10 cellular contexts compared by ENCODE assay signal in the genomic region with DNA sequence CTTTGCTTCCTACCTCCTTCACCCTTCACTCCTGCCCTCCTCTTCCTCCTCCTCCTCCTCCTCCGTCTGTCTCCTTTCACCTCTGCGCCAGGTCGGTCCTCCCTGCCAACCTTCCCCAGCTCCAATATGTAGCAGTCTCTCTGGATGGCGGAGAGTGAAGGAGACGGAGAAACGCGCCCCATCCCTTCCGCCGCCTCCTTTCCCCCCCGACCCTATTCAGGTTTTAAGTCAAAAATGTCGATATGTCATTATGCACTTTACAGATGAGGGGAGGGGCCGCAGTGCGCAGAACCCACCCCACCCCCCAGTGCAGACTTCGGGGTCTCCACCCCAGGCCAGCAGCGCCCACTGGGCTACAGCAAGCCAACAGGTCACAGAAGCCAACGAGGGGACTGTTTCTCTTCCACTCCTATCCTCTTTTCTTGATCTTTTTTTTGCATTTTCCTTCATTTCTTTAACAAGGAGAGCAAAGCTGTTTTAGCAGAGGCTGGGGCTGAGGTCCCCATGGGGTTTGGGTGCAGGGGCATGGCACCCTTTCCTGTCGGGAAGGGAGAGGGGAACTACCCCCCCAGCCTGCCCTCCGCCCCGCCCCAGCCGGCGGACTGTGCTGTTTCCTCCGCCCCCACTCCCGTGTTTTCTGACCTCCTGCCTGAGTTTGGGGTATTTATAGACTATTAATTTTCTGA. TPM values are rescaled to one million over a fixed set of nuclear protein-coding genes. Genes with fewer than 3 reads are reported as not detected.
DNase-seq lines count a peak whose midpoint lies in the region; ATAC-seq and TF ChIP-seq lines count a peak whose summit lies in the region.
"Had no signal": no experiment of that assay in that cellular context is flagged by ENCODE, and none has a peak within 500 bp of the region (broad histone marks: within the 10 kb centered on the region; RNA-seq: fewer than 3 reads in every experiment).

No MANE protein-coding gene starts in this region.

- H3K36me3 Mint-ChIP-seq in CD8-positive, alpha-beta T cell = peaks cover 27% of the 10 kb centered on the region

- peak overlapping the region; percentile 74; the same call in 1 of the 2 replicates for H3K4me2 ChIP-seq in PC-9

- H3K27me3 Mint-ChIP-seq in CD8-positive, alpha-beta T cell (ENCODE audit: low read depth) = no peaks in the 10 kb centered on the region

- H4K20me1 ChIP-seq in PC-9 (ENCODE audit: insufficient read depth) = peaks cover 14% of the 10 kb centered on the region; the same call in 1 of the 2 replicates

- no peak overlapping the region for H2AFZ ChIP-seq in PC-9

- no peaks in the 10 kb centered on the region for H3K9me3 ChIP-seq in CD8-positive, alpha-beta T cell (ENCODE audit: low read length)
- H3K9me3 ChIP-seq in PC-9 (ENCODE audit: insufficient read depth, low read depth) (no peaks in the 10 kb centered on the region), esophagus muscularis mucosa (no peaks in the 10 kb centered on the region), gastrocnemius medialis (no peaks in the 10 kb centered on the region)
- H3K9me3 ChIP-seq: mucosa of descending colon had no signal

- no TSS peak for BruUV-seq in PC-9 (replicated peaks; lab: Mats Ljungman, UMichigan)

- H3K27me3 ChIP-seq in CD8-positive, alpha-beta T cell (ENCODE audit: insufficient read depth, low read length) = no peaks in the 10 kb centered on the region
- H3K27me3 ChIP-seq in PC-9 (ENCODE audit: insufficient read depth, low read depth) = no peaks in the 10 kb centered on the region
- peaks cover 0 to 3% (median 0%) of the 10 kb centered on the region in 4 donors for H3K27me3 ChIP-seq in esophagus muscularis mucosa
- no peaks in the 10 kb centered on the region for H3K27me3 ChIP-seq in gastrocnemius medialis

- H3K9me2 ChIP-seq in PC-9 (ENCODE audit: insufficient read depth) = no peaks in the 10 kb centered on the region

- peaks cover 53% of the 10 kb centered on the region for H3K4me1 Mint-ChIP-seq in CD8-positive, alpha-beta T cell (ENCODE audit: low read depth)

- DNase-seq in CD8-positive, alpha-beta T cell = no peak
- DNase-seq in PC-9 = no peak
- no peak for DNase-seq in esophagus muscularis mucosa (ENCODE audit: extremely low spot score)
- no peak for DNase-seq in gastrocnemius medialis
- no peak for DNase-seq in AG20443 (ENCODE audit: low spot score)
- DNase-seq in DMS153 (lab: John Stamatoyannopoulos, UW) = no peak
- DNase-seq in pons (ENCODE audit: low spot score) = no peak
- DNase-seq: MV-4-11 had no signal

- CTCF ChIA-PET in CD8-positive, alpha-beta T cell (lab: Charles Lee) = interaction anchor here (3.0 to 16.0 kb wide), 2 partner anchors 9 to 15 kb away, joined by 25 to 498 read pairs; partner anchors contain the start of gene ATP5F1D
- CTCF ChIA-PET in PC-9 (lab: Charles Lee) = no interaction called here

- peak overlapping the region; percentile 47 for H3K4me3 Mint-ChIP-seq in CD8-positive, alpha-beta T cell

- POLR2A ChIA-PET in CD8-positive, alpha-beta T cell (lab: Charles Lee) = interaction anchor here (4.5 kb wide), 1 partner anchor 12 kb away, joined by 40 read pairs; the partner anchor contains the start of gene CIRBP
- POLR2A ChIA-PET in PC-9 (lab: Charles Lee; ENCODE audit: unreplicated experiment) = no interaction called here

- H3K36me3 ChIP-seq in CD8-positive, alpha-beta T cell (ENCODE audit: insufficient read depth, low read length) = peaks cover 36% of the 10 kb centered on the region
- peaks cover 3% of the 10 kb centered on the region; the same call in 1 of the 2 replicates for H3K36me3 ChIP-seq in PC-9 (ENCODE audit: low read depth)
- H3K36me3 ChIP-seq in esophagus muscularis mucosa = peaks cover 29 to 50% (median 46%) of the 10 kb centered on the region in 4 donors
- H3K36me3 ChIP-seq in gastrocnemius medialis = peaks cover 0 to 45% of the 10 kb centered on the region in 2 donors

- TF ChIP-seq POLR2A in esophagus muscularis mucosa (IDR thresholded peaks at IDR 0.05; ENCODE audit: low read depth) = no peak
- TF ChIP-seq POLR2A in gastrocnemius medialis (IDR thresholded peaks at IDR 0.05) = no peak

- no peak for TF ChIP-seq EP300 in esophagus muscularis mucosa (IDR thresholded peaks at IDR 0.05)

- H3K27ac Mint-ChIP-seq in CD8-positive, alpha-beta T cell = peak overlapping the region; percentile 96

- peak overlapping the region; percentile 99 for H3K27ac ChIP-seq in CD8-positive, alpha-beta T cell (ENCODE audit: low read depth, low read length)
- H3K27ac ChIP-seq in PC-9 (peak overlapping the region; percentile 92), esophagus muscularis mucosa (replicated peaks in 1 of 4) (peak overlapping the region; percentile 99 to 100 (median 100)), gastrocnemius medialis (peak overlapping the region; percentile 94 to 99 (median 96))

- H3K4me1 ChIP-seq in CD8-positive, alpha-beta T cell (ENCODE audit: insufficient read depth, low read length) = peaks cover 88% of the 10 kb centered on the region
- peaks cover 48% of the 10 kb centered on the region for H3K4me1 ChIP-seq in PC-9 (replicated peaks; ENCODE audit: insufficient read depth)
- H3K4me1 ChIP-seq in esophagus muscularis mucosa = peaks cover 89 to 99% (median 99%) of the 10 kb centered on the region in 4 donors
- H3K4me1 ChIP-seq in gastrocnemius medialis = peaks cover 64 to 66% of the 10 kb centered on the region in 2 donors

- TF ChIP-seq CTCF in CD8-positive, alpha-beta T cell (IDR thresholded peaks at IDR 0.05) = no peak
- TF ChIP-seq CTCF in PC-9 (conservative IDR thresholded peaks at IDR 0.05) (no peak), esophagus muscularis mucosa (IDR thresholded peaks at IDR 0.05) (no peak), gastrocnemius medialis (IDR thresholded peaks at IDR 0.05 in 4 of 5, conservative IDR thresholded peaks at IDR 0.05 in 1 of 5) (no peak)

- peaks cover 48% of the 10 kb centered on the region for H3K79me2 ChIP-seq in PC-9 (ENCODE audit: low read depth)

- peaks cover 62% of the 10 kb centered on the region for H3F3A ChIP-seq in PC-9 (ENCODE audit: insufficient read depth, low read depth)

- 60% methylated on average over 23 of the region's 23 CpGs for WGBS in esophagus muscularis mucosa

- ATAC-seq in CD8-positive, alpha-beta T cell = no peak
- no peak for ATAC-seq in gastrocnemius medialis
- ATAC-seq in HG02623 (IDR thresholded peaks at IDR 0.05; ENCODE audit: unreplicated experiment) = no peak
- ATAC-seq: mucosa of descending colon had no signal

- intact Hi-C loops in CD8-positive, alpha-beta T cell (cut with DNase I, micrococcal nuclease) = no loop called here
- intact Hi-C loops in PC-9 (cut with micrococcal nuclease; ENCODE audit: unreplicated experiment) (no loop called here), esophagus muscularis mucosa (cut with DNase I) (no loop called here), gastrocnemius medialis (cut with DNase I; ENCODE audit: low total_unique reads) (no loop called here)

- in situ Hi-C loops in gastrocnemius medialis (cut with MboI; ENCODE audit: low sequenced_read_pairs in 4 of 4) = no loop called here

- no peak overlapping the region for H3K4me3 ChIP-seq in CD8-positive, alpha-beta T cell (ENCODE audit: low read depth, low read length)
- H3K4me3 ChIP-seq in PC-9 (no peak overlapping the region), esophagus muscularis mucosa (no peak overlapping the region), gastrocnemius medialis (no peak overlapping the region)
- H3K4me3 ChIP-seq: mucosa of descending colon had no signal

- H3K9me3 Mint-ChIP-seq in CD8-positive, alpha-beta T cell = no peaks in the 10 kb centered on the region

RNA-seq across cellular contexts. Expression of gene MIDN, which starts 9.2 kb away (rescaled TPM):
- 100 to 1,000 TPM; 305 to 314 TPM for total RNA-seq in CD8-positive, alpha-beta T cell
- total RNA-seq in PC-9 (2021) (61.4 and 92.0 TPM in 2 replicates), esophagus muscularis mucosa (10 to 100 TPM; 20.3 to 72.2 (median 31.8) TPM), gastrocnemius medialis (100 to 1,000 TPM in 2 of 4 donors, 10 to 100 TPM in 2; 34.9 to 117 (median 86.3) TPM)

RNA-seq across cellular contexts. Expression of gene CIRBP, which starts 11.5 kb away (rescaled TPM):
- 100 to 1,000 TPM; 689 to 695 TPM for total RNA-seq in CD8-positive, alpha-beta T cell
- total RNA-seq in PC-9 (2021) (86.9 and 143 TPM in 2 replicates), esophagus muscularis mucosa (100 to 1,000 TPM; 236 to 601 (median 429) TPM), gastrocnemius medialis (100 to 1,000 TPM; 274 to 578 (median 418) TPM)

RNA-seq across cellular contexts. Expression of gene ATP5F1D, which starts 16.1 kb away (rescaled TPM):
- total RNA-seq in CD8-positive, alpha-beta T cell = 10 to 100 TPM; 86.2 to 96.3 TPM
- total RNA-seq in PC-9 (2021) (157 and 214 TPM in 2 replicates), esophagus muscularis mucosa (100 to 1,000 TPM in 2 of 4 donors, 10 to 100 TPM in 2; 77.5 to 140 (median 109) TPM), gastrocnemius medialis (100 to 1,000 TPM; 189 to 442 (median 273) TPM)

RNA-seq across cellular contexts. Expression of gene FAM174C, which starts 17.7 kb away (rescaled TPM):
- 10 to 100 TPM; 36.2 to 37.4 TPM for total RNA-seq in CD8-positive, alpha-beta T cell
- total RNA-seq in PC-9 (2021) = 51.8 and 64.2 TPM in 2 replicates
- 10 to 100 TPM; 24.9 to 58.9 (median 43.6) TPM for total RNA-seq in esophagus muscularis mucosa
- 10 to 100 TPM; 18.7 to 36.7 (median 28.7) TPM for total RNA-seq in gastrocnemius medialis

RNA-seq across cellular contexts. Expression of gene CBARP, which starts 19.8 kb away (rescaled TPM):
- total RNA-seq in CD8-positive, alpha-beta T cell = under 1 TPM; 0.49 to 0.67 TPM
- total RNA-seq in PC-9 (2021) = 1.8 and 1.9 TPM in 2 replicates
- total RNA-seq in esophagus muscularis mucosa = 1 to 10 TPM in 1 of 4 donors, under 1 TPM in 2, not detected in 1; 0.58 to 1.0 (median 0.99) TPM
- total RNA-seq in gastrocnemius medialis = 1 to 10 TPM in 1 of 4 donors, under 1 TPM in 3; 0.10 to 1.3 (median 0.53) TPM
